10 cellular contexts compared by ENCODE assay signal in the genomic region with DNA sequence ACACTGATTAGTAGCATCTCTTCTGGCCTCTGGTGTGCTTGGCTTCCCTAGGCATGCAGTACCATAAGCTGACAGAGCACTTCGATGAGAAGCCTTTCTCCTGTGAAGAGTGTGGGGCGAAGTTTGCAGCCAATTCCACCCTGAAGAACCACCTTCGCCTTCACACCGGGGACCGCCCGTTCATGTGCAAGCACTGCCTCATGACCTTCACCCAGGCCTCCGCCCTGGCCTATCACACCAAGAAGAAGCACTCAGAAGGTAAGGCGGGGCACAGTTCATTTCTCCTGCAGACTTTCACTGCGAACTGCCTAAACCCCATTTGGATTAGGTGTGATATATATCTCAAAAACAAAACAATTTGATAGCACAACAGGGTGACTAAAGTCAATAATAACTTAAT. TPM values are rescaled to one million over a fixed set of nuclear protein-coding genes. Genes with fewer than 3 reads are reported as not detected.
"Had no signal": no experiment of that assay in that cellular context is flagged by ENCODE, and none has a peak within 500 bp of the region (broad histone marks: within the 10 kb centered on the region; RNA-seq: fewer than 3 reads in every experiment).

No MANE protein-coding gene starts in this region.

- H3K4me1 ChIP-seq: HAP-1 had no signal

- ATAC-seq: GM23338, HCT116, HepG2 had no signal

- H3K9me3 ChIP-seq: HAP-1 had no signal

- H3K27ac ChIP-seq: HL-60 had no signal

- FAIRE-seq: H1, HepG2 had no signal

- DNase-seq: H7, HFFc6 had no signal

- H3K4me3 ChIP-seq: GM23338, HAP-1 had no signal

RNA-seq across cellular contexts. Expression of gene EPHA8, which starts 50.4 kb away (rescaled TPM):
- total RNA-seq: HepG2, HFFc6, HT1080 had no signal
- polyA plus RNA-seq: HepG2, IgD-negative memory B cell had no signal
